13 cellular contexts compared by ENCODE assay signal in the genomic region with DNA sequence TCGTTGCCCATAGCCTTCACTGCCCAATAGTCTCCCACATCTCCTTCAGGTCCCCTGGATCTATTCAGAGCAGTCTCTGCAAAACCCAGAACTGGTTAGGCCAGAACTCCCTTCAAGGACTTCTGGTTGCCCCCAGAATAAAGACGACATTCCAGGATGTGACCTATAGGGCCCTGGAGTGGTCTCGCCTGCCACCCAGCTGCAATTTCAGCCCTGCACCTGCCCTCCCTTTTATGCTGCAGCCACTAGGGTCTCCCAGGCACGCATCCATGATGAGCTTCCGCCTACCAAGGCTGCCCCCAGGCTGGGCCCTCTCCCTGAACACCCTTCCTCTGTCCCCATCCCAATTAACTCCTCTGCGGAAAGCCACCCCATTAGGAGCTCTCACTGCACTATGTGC. TPM values are rescaled to one million over a fixed set of nuclear protein-coding genes. Genes with fewer than 3 reads are reported as not detected.
"Had no signal": no experiment of that assay in that cellular context is flagged by ENCODE, and none has a peak within 500 bp of the region (broad histone marks: within the 10 kb centered on the region; RNA-seq: fewer than 3 reads in every experiment).

No MANE protein-coding gene starts in this region.

- H3K27ac ChIP-seq: esophagus squamous epithelium, left lung, parathyroid adenoma, thyroid gland, vagina had no signal

- H3K36me3 ChIP-seq: esophagus squamous epithelium, left lung, thyroid gland, vagina had no signal

- H3K27me3 ChIP-seq: vagina had no signal

- H3K4me3 ChIP-seq: esophagus squamous epithelium, left lung, thyroid gland, vagina had no signal

- H3K9ac ChIP-seq: parathyroid adenoma had no signal

- H3K27ac Mint-ChIP-seq: activated CD4-positive, alpha-beta T cell treated with anti-CD3 and anti-CD28 coated beads for 36 hours; activated naive CD8-positive, alpha-beta T cell treated with anti-CD3 and anti-CD28 coated beads for 36 hours; activated T-helper 2 cell treated with anti-CD3 and anti-CD28 coated beads, Interferon-gamma antibody, Interleukin-2, Interleukin-4, amounts not matched to agents 10 μg/mL and 5 μg/mL and 100 μg/mL, durations not matched to agents 14 hours and 24 hours and 36 hours; nephron progenitor cell had no signal

- ATAC-seq: activated CD4-positive, alpha-beta T cell treated with anti-CD3 and anti-CD28 coated beads for 36 hours; left lung had no signal

- H3K79me2 ChIP-seq: parathyroid adenoma had no signal

- DNase-seq: activated CD4-positive, alpha-beta T cell treated with anti-CD3 and anti-CD28 coated beads for 36 hours; activated naive CD8-positive, alpha-beta T cell treated with anti-CD3 and anti-CD28 coated beads for 36 hours; esophagus squamous epithelium; foreskin fibroblast; glutamatergic neuron; left lung; nephron progenitor cell; retina; small intestine; thyroid gland had no signal

- H3K9me3 ChIP-seq: esophagus squamous epithelium, left lung, thyroid gland, vagina had no signal

- H3K9me3 Mint-ChIP-seq: activated T-helper 2 cell treated with anti-CD3 and anti-CD28 coated beads, Interferon-gamma antibody, Interleukin-2, Interleukin-4, amounts not matched to agents 10 μg/mL and 5 μg/mL and 100 μg/mL, durations not matched to agents 14 hours and 24 hours and 36 hours; nephron progenitor cell had no signal

- H3K4me3 Mint-ChIP-seq: activated CD4-positive, alpha-beta T cell treated with anti-CD3 and anti-CD28 coated beads for 36 hours; activated naive CD8-positive, alpha-beta T cell treated with anti-CD3 and anti-CD28 coated beads for 36 hours; nephron progenitor cell had no signal

- H3K4me1 ChIP-seq: left lung, parathyroid adenoma had no signal

- H3K36me3 Mint-ChIP-seq: activated naive CD8-positive, alpha-beta T cell treated with anti-CD3 and anti-CD28 coated beads for 36 hours had no signal

RNA-seq across cellular contexts. Expression of a gene that starts 7.2 kb away (rescaled TPM):
- total RNA-seq: activated CD4-positive, alpha-beta T cell treated with anti-CD3 and anti-CD28 coated beads for 36 hours; activated naive CD8-positive, alpha-beta T cell treated with anti-CD3 and anti-CD28 coated beads for 36 hours; activated T-helper 2 cell treated with anti-CD3 and anti-CD28 coated beads, Interferon-gamma antibody, Interleukin-2, Interleukin-4, amounts not matched to agents 10 μg/mL and 5 μg/mL and 100 μg/mL, durations not matched to agents 14 hours and 24 hours and 36 hours; esophagus squamous epithelium; vagina had no signal

RNA-seq across cellular contexts. Expression of a gene that starts 21.6 kb away (rescaled TPM):
- total RNA-seq: activated CD4-positive, alpha-beta T cell treated with anti-CD3 and anti-CD28 coated beads for 36 hours; activated naive CD8-positive, alpha-beta T cell treated with anti-CD3 and anti-CD28 coated beads for 36 hours; activated T-helper 2 cell treated with anti-CD3 and anti-CD28 coated beads, Interferon-gamma antibody, Interleukin-2, Interleukin-4, amounts not matched to agents 10 μg/mL and 5 μg/mL and 100 μg/mL, durations not matched to agents 14 hours and 24 hours and 36 hours; esophagus squamous epithelium; left lung; thyroid gland; vagina had no signal
- polyA plus RNA-seq: small intestine had no signal

RNA-seq across cellular contexts. Expression of a gene that starts 36.6 kb away (rescaled TPM):
- total RNA-seq: activated CD4-positive, alpha-beta T cell treated with anti-CD3 and anti-CD28 coated beads for 36 hours; activated naive CD8-positive, alpha-beta T cell treated with anti-CD3 and anti-CD28 coated beads for 36 hours; activated T-helper 2 cell treated with anti-CD3 and anti-CD28 coated beads, Interferon-gamma antibody, Interleukin-2, Interleukin-4, amounts not matched to agents 10 μg/mL and 5 μg/mL and 100 μg/mL, durations not matched to agents 14 hours and 24 hours and 36 hours; esophagus squamous epithelium; left lung; vagina had no signal
- polyA plus RNA-seq: small intestine had no signal

RNA-seq across cellular contexts. Expression of a gene that starts 51.8 kb away (rescaled TPM):
- total RNA-seq: activated CD4-positive, alpha-beta T cell treated with anti-CD3 and anti-CD28 coated beads for 36 hours; activated naive CD8-positive, alpha-beta T cell treated with anti-CD3 and anti-CD28 coated beads for 36 hours; activated T-helper 2 cell treated with anti-CD3 and anti-CD28 coated beads, Interferon-gamma antibody, Interleukin-2, Interleukin-4, amounts not matched to agents 10 μg/mL and 5 μg/mL and 100 μg/mL, durations not matched to agents 14 hours and 24 hours and 36 hours; esophagus squamous epithelium; left lung; vagina had no signal
- polyA plus RNA-seq: small intestine had no signal
